In genomic region chr5:157665467-157666085, GRCh38 we compare ENCODE assay signal across 10 cellular contexts.
DNase-seq lines count a peak whose midpoint lies in the region; ATAC-seq and FAIRE-seq lines count a peak whose summit lies in the region.
"Had no signal": no experiment of that assay in that cellular context is flagged by ENCODE, and none has a peak within 500 bp of the region (broad histone marks: within the 10 kb centered on the region; RNA-seq: fewer than 3 reads in every experiment).

No MANE protein-coding gene starts in this region.

- no peak for FAIRE-seq in HTR-8/SVneo (lab: Jason Lieb, UNC)

- DNase-seq in CD1c-positive myeloid dendritic cell (ENCODE audit: extremely low spot score) (peak; percentile 83), HTR-8/SVneo (ENCODE audit: insufficient read length, low spot score) (peak; percentile 61), amniotic epithelial cell (ENCODE audit: low read depth) (peak; percentile 91), kidney tubule cell (ENCODE audit: low spot score) (peak; percentile 76), activated T-cell treated with anti-CD3 and anti-CD28 coated beads for 4 hours (no peak)
- DNase-seq: activated T-cell treated with anti-CD3 and anti-CD28 coated beads, Interleukin-2, amount 50 U/mL, for 1 hour; mucosa of descending colon had no signal

- ATAC-seq in GM19023 (IDR thresholded peaks at IDR 0.05; ENCODE audit: unreplicated experiment) (no peak), HG03342 (IDR thresholded peaks at IDR 0.05; ENCODE audit: unreplicated experiment) (no peak), GM18502 (IDR thresholded peaks at IDR 0.05; ENCODE audit: poor library complexity, unreplicated experiment) (no peak)
- ATAC-seq: mucosa of descending colon had no signal
